Comparison of ENCODE assay signal across 15 cellular contexts in the genomic region with DNA sequence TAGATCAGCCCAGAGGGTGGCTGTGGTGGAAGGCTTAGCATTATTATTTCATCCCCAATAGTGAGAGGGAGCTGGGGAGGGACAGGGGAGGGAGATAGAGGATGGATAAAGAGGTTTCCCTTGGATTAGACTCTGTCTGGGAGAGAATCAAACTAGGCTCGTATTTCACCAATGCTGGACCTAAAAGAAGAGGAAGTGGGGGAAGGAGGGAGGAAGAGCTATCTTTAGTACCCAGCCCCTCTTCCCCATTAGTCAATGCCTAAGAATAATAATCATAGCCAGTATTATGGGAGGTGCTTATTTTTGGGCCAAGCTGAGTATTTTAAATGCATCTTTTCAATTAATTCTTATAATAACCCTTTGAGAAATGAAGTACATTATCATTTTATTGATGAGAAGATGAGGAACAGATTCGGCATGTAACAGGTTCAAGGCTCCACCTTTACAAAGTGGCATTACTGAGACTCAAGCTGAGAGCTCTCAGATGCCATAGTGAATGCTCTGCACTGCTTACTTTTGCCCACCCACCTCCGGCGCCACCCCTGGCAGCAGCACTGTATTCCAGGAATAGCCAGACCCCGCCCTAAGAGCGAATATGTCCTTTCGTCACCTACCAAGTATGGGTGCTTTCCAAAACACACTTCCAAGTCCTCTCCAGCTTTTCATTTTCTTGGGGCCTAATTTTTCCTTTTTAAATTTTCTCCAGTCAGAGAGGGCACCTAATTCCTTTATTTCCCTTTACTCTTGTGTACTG. TPM values are rescaled to one million over a fixed set of nuclear protein-coding genes. Genes with fewer than 3 reads are reported as not detected.
DNase-seq lines count a peak whose midpoint lies in the region; ATAC-seq and TF ChIP-seq lines count a peak whose summit lies in the region.
"Had no signal": no experiment of that assay in that cellular context is flagged by ENCODE, and none has a peak within 500 bp of the region (broad histone marks: within the 10 kb centered on the region; RNA-seq: fewer than 3 reads in every experiment).

No MANE protein-coding gene starts in this region.

- no peaks in the 10 kb centered on the region for H3K9me3 ChIP-seq in HEK293 (ENCODE audit: control insufficient read depth, insufficient read depth, low read depth, low read length)
- H3K9me3 ChIP-seq in skeletal muscle satellite cell (replicated peaks; ENCODE audit: low read length): no peaks in the 10 kb centered on the region
- H3K9me3 ChIP-seq: ovary had no signal

- POLR2A ChIA-PET in HEK293 (lab: Yijun Ruan, JAX): interaction anchor here (0.6 kb wide), 1 partner anchor 755 kb away, joined by 3 read pairs; no protein-coding TSS in a partner anchor

- H3K36me3 ChIP-seq in HEK293 (ENCODE audit: control insufficient read depth in 2 of 2, insufficient read depth in 1 of 2, low read length in 2 of 2) (no peaks in the 10 kb centered on the region), skeletal muscle satellite cell (ENCODE audit: insufficient read depth, low read length) (no peaks in the 10 kb centered on the region)
- H3K36me3 ChIP-seq: ovary had no signal

- intact Hi-C loops in left cardiac atrium (cut with DNase I): no loop called here

- H3K9ac ChIP-seq in skeletal muscle satellite cell (ENCODE audit: low read depth, low read length): no peak overlapping the region

- CTCF ChIA-PET in HEK293 (lab: Yijun Ruan, JAX): interaction anchor here (0.7 to 3.2 kb wide), 4 partner anchors 9 to 178 kb away, joined by 3 to 20 read pairs (median 8); no protein-coding TSS in a partner anchor

- H3K27ac ChIP-seq in HEK293 (ENCODE audit: extremely low read depth, low read depth, low read length): no peak overlapping the region
- H3K27ac ChIP-seq: ovary had no signal

- ATAC-seq in left cardiac atrium: peak; percentile 43 to 70
- ATAC-seq: Panc1 had no signal

- H3K4me1 ChIP-seq in HEK293 (ENCODE audit: control insufficient read depth, insufficient read depth, low read length) (no peaks in the 10 kb centered on the region), skeletal muscle satellite cell (ENCODE audit: control insufficient read depth, insufficient read depth, low read length) (peaks cover 9% of the 10 kb centered on the region)

- peak overlapping the region; percentile 26 for H3K4me2 ChIP-seq in skeletal muscle satellite cell (ENCODE audit: low read length)

- no peak for TF ChIP-seq CTCF in HEK293 (tag by site-specific recombination; IDR thresholded peaks at IDR 0.05)

- peak; percentile 58 to 80 for DNase-seq in NOMO-1 (lab: John Stamatoyannopoulos, UW; ENCODE audit: unreplicated experiment in 2 of 2)
- DNase-seq in left cardiac atrium: no peak
- no peak for DNase-seq in activated CD4-positive, alpha-beta T cell treated with anti-CD3 and anti-CD28 coated beads for 4 hours
- no peak for DNase-seq in inferior parietal cortex (ENCODE audit: extremely low spot score)
- DNase-seq in NCI-H1105 treated with DMSO at 0.1 percent for 48 hours (lab: John Stamatoyannopoulos, UW): no peak
- DNase-seq: activated CD4-positive, alpha-beta T cell treated with anti-CD3 and anti-CD28 coated beads, Interleukin-2, amount 10 ng/mL, durations not matched to agents 7 days and 5 days; activated T-cell treated with anti-CD3 and anti-CD28 coated beads, Interleukin-2, amount 50 U/mL, for 1 hour; CD4-positive, alpha-beta memory T cell; KG1; NCI-H1694; ovary had no signal

- H3K4me3 ChIP-seq in HEK293 (ENCODE audit: low read depth, low read length) (no peak overlapping the region), skeletal muscle satellite cell (ENCODE audit: low read length) (no peak overlapping the region)
- H3K4me3 ChIP-seq: ovary had no signal

- H3K27me3 ChIP-seq in skeletal muscle satellite cell (ENCODE audit: control insufficient read depth, insufficient read depth, low read length): no peaks in the 10 kb centered on the region
- H3K27me3 ChIP-seq: ovary had no signal

TF ChIP-seq in HEK293, 187 proteins besides CTCF, POLR2A, EP300 and RAD21:
- TF ChIP-seq ZNF610 (tag by site-specific recombination; IDR thresholded peaks at IDR 0.05; ENCODE audit: borderline replicate concordance) (no peak), ZNF596 (tag by site-specific recombination; IDR thresholded peaks at IDR 0.05) (no peak)
- TF ChIP-seq, protein P1, sequence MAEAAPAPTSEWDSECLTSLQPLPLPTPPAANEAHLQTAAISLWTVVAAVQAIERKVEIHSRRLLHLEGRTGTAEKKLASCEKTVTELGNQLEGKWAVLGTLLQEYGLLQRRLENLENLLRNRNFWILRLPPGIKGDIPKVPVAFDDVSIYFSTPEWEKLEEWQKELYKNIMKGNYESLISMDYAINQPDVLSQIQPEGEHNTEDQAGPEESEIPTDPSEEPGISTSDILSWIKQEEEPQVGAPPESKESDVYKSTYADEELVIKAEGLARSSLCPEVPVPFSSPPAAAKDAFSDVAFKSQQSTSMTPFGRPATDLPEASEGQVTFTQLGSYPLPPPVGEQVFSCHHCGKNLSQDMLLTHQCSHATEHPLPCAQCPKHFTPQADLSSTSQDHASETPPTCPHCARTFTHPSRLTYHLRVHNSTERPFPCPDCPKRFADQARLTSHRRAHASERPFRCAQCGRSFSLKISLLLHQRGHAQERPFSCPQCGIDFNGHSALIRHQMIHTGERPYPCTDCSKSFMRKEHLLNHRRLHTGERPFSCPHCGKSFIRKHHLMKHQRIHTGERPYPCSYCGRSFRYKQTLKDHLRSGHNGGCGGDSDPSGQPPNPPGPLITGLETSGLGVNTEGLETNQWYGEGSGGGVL (tag by site-specific recombination; IDR thresholded peaks at IDR 0.05): peak; percentile 33; the same call in 1 of the 2 replicates

RNA-seq across cellular contexts. Expression of gene PAX8, which starts 21.0 kb away (rescaled TPM):
- 1 to 10 TPM in 1 of 2 donors, under 1 TPM in 1; 0.13 to 1.9 TPM for total RNA-seq in left cardiac atrium
- total RNA-seq in skeletal muscle satellite cell (2012; rRNA removed): 1.0 and 6.1 TPM in 2 replicates
- total RNA-seq: chondrocyte had no signal

Comparison
In these comparisons a context has a peak if more than half of its experiments do, and no peak if none do; other contexts are left out.
1. DNase-seq: peak in NOMO-1 (2 of 2); none in left cardiac atrium (single experiment), activated CD4-positive, alpha-beta T cell treated with anti-CD3 and anti-CD28 coated beads for 4 hours (0 of 2), inferior parietal cortex (single experiment) and NCI-H1105 treated with DMSO at 0.1 percent for 48 hours (single experiment).